8 cellular contexts compared by ENCODE assay signal in the genomic region with DNA sequence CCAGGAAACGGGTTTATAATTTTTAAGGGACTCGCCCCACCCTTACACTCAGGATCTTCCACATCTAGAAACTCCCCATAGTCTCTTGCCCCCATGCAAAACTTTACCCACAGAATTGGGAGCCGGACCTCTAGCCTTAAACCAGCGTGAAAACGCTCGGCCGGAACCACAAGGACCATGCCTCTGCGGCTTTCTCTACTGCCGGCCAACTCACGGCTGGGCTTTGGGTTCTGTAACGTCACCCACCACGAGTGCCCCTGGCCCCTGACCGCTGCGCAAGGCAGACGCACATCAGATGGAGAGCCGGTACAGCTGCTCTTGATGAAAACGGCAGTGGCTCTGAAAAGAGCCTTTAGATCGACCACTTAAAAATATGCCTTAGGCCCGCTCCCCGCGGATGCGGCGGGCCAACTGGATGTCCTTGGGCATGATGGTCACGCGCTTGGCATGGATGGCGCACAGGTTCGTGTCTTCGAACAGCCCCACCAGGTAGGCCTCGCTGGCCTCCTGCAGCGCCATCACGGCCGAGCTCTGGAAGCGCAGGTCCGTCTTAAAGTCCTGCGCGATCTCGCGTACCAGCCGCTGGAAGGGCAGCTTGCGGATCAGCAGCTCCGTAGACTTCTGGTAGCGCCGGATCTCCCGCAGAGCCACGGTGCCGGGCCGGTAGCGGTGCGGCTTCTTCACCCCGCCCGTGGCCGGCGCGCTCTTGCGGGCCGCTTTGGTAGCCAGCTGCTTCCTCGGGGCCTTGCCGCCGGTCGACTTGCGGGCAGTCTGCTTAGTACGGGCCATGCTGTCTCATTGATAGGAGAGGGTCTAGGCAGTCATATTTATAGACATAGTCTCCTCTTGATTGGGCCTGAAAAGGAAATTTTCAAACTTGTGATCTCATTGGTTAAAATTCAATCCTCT. TPM values are rescaled to one million over a fixed set of nuclear protein-coding genes. Genes with fewer than 3 reads are reported as not detected.
DNase-seq lines count a peak whose midpoint lies in the region; ATAC-seq and TF ChIP-seq lines count a peak whose summit lies in the region.
"Not testable (repeated sequence)": the region's sequence is repeated elsewhere in the genome, so short reads cannot be mapped to it uniquely, and the experiment has no call there.

No MANE protein-coding gene starts in this region.

- H3K36me3 Mint-ChIP-seq in CD4-positive, alpha-beta T cell (ENCODE audit: low read depth); endothelial cell (ENCODE audit: low read depth, unreplicated experiment); memory B cell: not testable (repeated sequence)

- H3K9me2 ChIP-seq in PC-3 (replicated peaks; ENCODE audit: low read length) = not testable (repeated sequence)

- H3F3A ChIP-seq in PC-3 (ENCODE audit: low read length, unreplicated experiment) = not testable (repeated sequence)

- not testable (repeated sequence) for H3K9me3 Mint-ChIP-seq in CD4-positive, alpha-beta T cell; endothelial cell (ENCODE audit: unreplicated experiment); memory B cell

- H3K27me3 ChIP-seq in CD4-positive, alpha-beta T cell (ENCODE audit: control insufficient read depth, insufficient read depth, low read length); PC-3 (ENCODE audit: low read length): not testable (repeated sequence)

- not testable (repeated sequence) for H3K79me2 ChIP-seq in PC-3 (ENCODE audit: low read length)

- H3K4me3 Mint-ChIP-seq in CD4-positive, alpha-beta T cell = peak overlapping the region; percentile 94
- peak overlapping the region; percentile 65 for H3K4me3 Mint-ChIP-seq in endothelial cell (ENCODE audit: unreplicated experiment)
- H3K4me3 Mint-ChIP-seq in memory B cell = peak overlapping the region; percentile 90

- H3K9me3 ChIP-seq in CD4-positive, alpha-beta T cell (ENCODE audit: control insufficient read depth, low read length); PC-3 (ENCODE audit: low read length): not testable (repeated sequence)

- BruUV-seq in PC-3 (replicated peaks; lab: Mats Ljungman, UMichigan) = TSS peak; percentile 99

- not testable (repeated sequence) for H3K4me1 ChIP-seq in PC-3 (ENCODE audit: insufficient read depth, low read length)

- peak; percentile 33 for ATAC-seq in CD4-positive, alpha-beta T cell (ENCODE audit: poor library complexity)
- peak; percentile 35 for ATAC-seq in GM21619 (IDR thresholded peaks at IDR 0.05; ENCODE audit: unreplicated experiment)
- peak; percentile 48 for ATAC-seq in PC-3
- peak; percentile 37 for ATAC-seq in memory B cell (ENCODE audit: low read depth)

- H3K4me1 Mint-ChIP-seq in CD4-positive, alpha-beta T cell (ENCODE audit: low read depth); endothelial cell (ENCODE audit: unreplicated experiment); memory B cell: not testable (repeated sequence)

- peak overlapping the region; percentile 59 for H3K27ac ChIP-seq in CD4-positive, alpha-beta T cell (ENCODE audit: low read depth, low read length)
- H3K27ac ChIP-seq in PC-3 (ENCODE audit: low read length) = peak overlapping the region; percentile 61

- CTCF ChIA-PET in CD4-positive, alpha-beta T cell (lab: Charles Lee); PC-3 (lab: Charles Lee): not testable (repeated sequence)

- not testable (repeated sequence) for H4K20me1 ChIP-seq in PC-3 (ENCODE audit: low read length)

- not testable (repeated sequence) for H2AFZ ChIP-seq in PC-3 (ENCODE audit: low read length)

- POLR2A ChIA-PET in CD4-positive, alpha-beta T cell (lab: Charles Lee) = interaction anchor here (1.0 to 2.8 kb wide), 3 partner anchors 36 to 87 kb away, joined by 3 to 49 read pairs (median 9); a partner anchor contains a TSS
- POLR2A ChIA-PET in PC-3 (lab: Charles Lee; ENCODE audit: unreplicated experiment) = not testable (repeated sequence)

- peak overlapping the region; percentile 98 for H3K27ac Mint-ChIP-seq in CD4-positive, alpha-beta T cell
- H3K27ac Mint-ChIP-seq in endothelial cell (ENCODE audit: unreplicated experiment) = not testable (repeated sequence)
- H3K27ac Mint-ChIP-seq in memory B cell = peak overlapping the region; percentile 96

- H3K27me3 Mint-ChIP-seq in CD4-positive, alpha-beta T cell; endothelial cell (ENCODE audit: unreplicated experiment); memory B cell: not testable (repeated sequence)

- peak overlapping the region; percentile 74 for H3K9ac ChIP-seq in PC-3 (ENCODE audit: low read length)

- peak overlapping the region; percentile 68 for H3K4me2 ChIP-seq in PC-3 (ENCODE audit: low read length)

- not testable (repeated sequence) for H3K36me3 ChIP-seq in PC-3 (ENCODE audit: low read depth, low read length)

- intact Hi-C loops in CD4-positive, alpha-beta T cell (cut with DNase I, micrococcal nuclease); PC-3 (cut with micrococcal nuclease): not testable (repeated sequence)

- peak; percentile 46 to 66 (median 54) for DNase-seq in CD4-positive, alpha-beta T cell
- peak; percentile 77 for DNase-seq in M059J (ENCODE audit: low read depth)
- peak; percentile 88 for DNase-seq in PC-3
- peak; percentile 22 for DNase-seq in activated T-cell treated with anti-CD3 and anti-CD28 coated beads for 1 hour (ENCODE audit: low read depth)
- DNase-seq in endothelial cell (ENCODE audit: low spot score) = peak; percentile 22
- peak; percentile 67 to 75 for DNase-seq in memory B cell (ENCODE audit: low spot score in 2 of 2)
- peak; percentile 34 for DNase-seq in stimulated activated CD4-positive, alpha-beta T cell treated with anti-CD3 and anti-CD28 coated beads, Interleukin-4, amount 100 ng/mL, for 1 hour

- H3K4me3 ChIP-seq in PC-3 (ENCODE audit: low read length) = peak overlapping the region; percentile 67

- not testable (repeated sequence) for TF ChIP-seq CTCF in CD4-positive, alpha-beta T cell (IDR thresholded peaks at IDR 0.05); PC-3 (conservative IDR thresholded peaks at IDR 0.05; ENCODE audit: low read depth, low read length); endothelial cell (IDR thresholded peaks at IDR 0.05; ENCODE audit: unreplicated experiment)

RNA-seq across cellular contexts. Expression of gene FCGR1A, which starts 30.7 kb away (rescaled TPM):
- total RNA-seq in CD4-positive, alpha-beta T cell = under 1 TPM in 1 of 2 experiments, not detected in 1; 0.17 TPM
- not detected in 2 replicates for total RNA-seq in M059J (2014; rRNA removed; shearing (Covaris generic))
- total RNA-seq in PC-3 (2014; rRNA removed) (not detected in 2 replicates), endothelial cell (ENCODE audit: unreplicated experiment) (not detected)

Comparison
In these comparisons a context has a peak if more than half of its experiments do, and no peak if none do; other contexts are left out.
1. Peak in every context shown above with its lines: DNase-seq, ATAC-seq, H3K4me3 ChIP-seq and H3K27ac ChIP-seq.
2. DNase-seq: peak in every context shown above with its lines; median percentile 88 in PC-3; 77 in M059J; 71 in memory B cell; 54 in CD4-positive, alpha-beta T cell; 34 in stimulated activated CD4-positive, alpha-beta T cell treated with anti-CD3 and anti-CD28 coated beads, Interleukin-4, amount 100 ng/mL, for 1 hour; 22 in activated T-cell treated with anti-CD3 and anti-CD28 coated beads for 1 hour; 22 in endothelial cell.